Comparison of ENCODE assay signal across 8 cellular contexts in the genomic region with DNA sequence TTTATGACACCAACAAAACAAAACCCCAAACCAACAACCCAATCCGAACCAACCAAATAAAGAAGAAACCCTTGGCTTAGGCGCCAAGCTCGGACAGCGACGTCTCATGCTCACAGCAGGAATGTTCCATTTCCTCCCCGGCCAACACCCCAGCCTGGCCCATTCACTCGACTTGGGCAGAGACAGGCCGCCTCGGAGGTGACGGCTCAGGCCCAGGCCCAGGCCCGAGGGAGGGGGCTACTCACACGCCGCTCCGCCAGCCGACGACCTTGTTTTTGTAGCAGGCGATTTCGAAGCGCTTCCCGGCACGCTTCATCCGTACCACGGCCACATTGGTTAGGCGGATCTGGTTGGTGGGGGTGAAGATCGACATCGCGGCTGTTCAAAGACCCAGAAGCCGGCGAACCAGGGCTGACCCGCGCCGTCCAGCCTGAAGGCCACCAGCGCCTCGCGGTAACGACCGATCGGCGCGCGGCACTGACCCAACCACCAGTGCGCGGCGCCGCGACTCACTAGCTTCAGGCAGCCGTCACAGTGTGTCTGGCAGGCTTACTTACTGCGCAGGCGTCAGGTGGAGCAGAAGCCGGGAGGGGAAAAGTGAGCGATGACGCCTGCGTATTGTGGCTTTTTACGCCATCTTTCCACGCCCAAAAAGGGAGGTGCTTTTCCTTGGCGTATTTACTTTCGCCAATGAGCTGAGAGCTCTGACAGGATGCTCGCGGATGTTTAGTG. TPM values are rescaled to one million over a fixed set of nuclear protein-coding genes. Genes with fewer than 3 reads are reported as not detected.
DNase-seq lines count a peak whose midpoint lies in the region; ATAC-seq and TF ChIP-seq lines count a peak whose summit lies in the region.
"Not testable (repeated sequence)": the region's sequence is repeated elsewhere in the genome, so short reads cannot be mapped to it uniquely, and the experiment has no call there.

TSS of gene SBDS (minus strand) at position 542 of the 732 bp plus-strand sequence. CDS start at position 373, 169 bp downstream.

- ATAC-seq in HG02678 (IDR thresholded peaks at IDR 0.05; ENCODE audit: unreplicated experiment): peak; percentile 63
- ATAC-seq in activated naive CD8-positive, alpha-beta T cell treated with anti-CD3 and anti-CD28 coated beads, Interleukin-2, amount 10 ng/mL, durations not matched to agents 7 days and 5 days (ENCODE audit: low read depth): peak; percentile 67

- H3K27ac Mint-ChIP-seq in activated naive CD8-positive, alpha-beta T cell treated with anti-CD3 and anti-CD28 coated beads, Interleukin-2, amount 10 ng/mL, durations not matched to agents 7 days and 5 days: peak within 1 kb of the TSS; percentile 98
- peak within 1 kb of the TSS; percentile 99 for H3K27ac Mint-ChIP-seq in osteocyte (ENCODE audit: unreplicated experiment)

- H3K9ac ChIP-seq in SU-DHL-6 (ENCODE audit: low read length): peak within 1 kb of the TSS; percentile 85

- H3K4me2 ChIP-seq in SU-DHL-6 (ENCODE audit: low read depth, low read length, poor library complexity, severe bottlenecking): peak within 1 kb of the TSS; percentile 69

- DNase-seq in NCI-H128 (lab: John Stamatoyannopoulos, UW; ENCODE audit: unreplicated experiment) (peak; percentile 98), head of caudate nucleus (peak; percentile 87 to 98 (median 95)), osteocyte (ENCODE audit: extremely low spot score, unreplicated experiment) (peak; percentile 97)
- peak; percentile 86 for DNase-seq in activated naive CD8-positive, alpha-beta T cell treated with anti-CD3 and anti-CD28 coated beads, Interleukin-2, amount 10 ng/mL, durations not matched to agents 7 days and 5 days

- under 1% methylated on average over 59 of the region's 59 CpGs for WGBS in thymus

- H2AFZ ChIP-seq in SU-DHL-6 (ENCODE audit: low read depth, low read length, severe bottlenecking): peak within 1 kb of the TSS; percentile 74

- not testable (repeated sequence) for H3K4me1 ChIP-seq in thymus (ENCODE audit: control insufficient read depth, insufficient read depth, low read length)

- H3F3A ChIP-seq in SU-DHL-6 (ENCODE audit: insufficient read depth): not testable (repeated sequence)

- H3K4me1 Mint-ChIP-seq in activated naive CD8-positive, alpha-beta T cell treated with anti-CD3 and anti-CD28 coated beads, Interleukin-2, amount 10 ng/mL, durations not matched to agents 7 days and 5 days: peaks cover 22% of the 10 kb centered on the region
- peaks cover 16% of the 10 kb centered on the region for H3K4me1 Mint-ChIP-seq in osteocyte (ENCODE audit: unreplicated experiment)

- not testable (repeated sequence) for H3K27me3 ChIP-seq in SU-DHL-6 (ENCODE audit: low read length); thymus (ENCODE audit: control insufficient read depth, insufficient read depth)

- not testable (repeated sequence) for H3K27me3 Mint-ChIP-seq in activated naive CD8-positive, alpha-beta T cell treated with anti-CD3 and anti-CD28 coated beads, Interleukin-2, amount 10 ng/mL, durations not matched to agents 7 days and 5 days; osteocyte (ENCODE audit: unreplicated experiment)

- POLR2A ChIA-PET in activated naive CD8-positive, alpha-beta T cell treated with anti-CD3 and anti-CD28 coated beads, Interleukin-2, amount 10 ng/mL, durations not matched to agents 7 days and 5 days (lab: Charles Lee): interaction anchor here (0.5 to 2.9 kb wide), 12 partner anchors 12 to 1014 kb away, joined by 3 to 21 read pairs (median 6); partner anchors contain the start of genes CRCP, GUSB, KCTD7 and RABGEF1

- H3K4me3 Mint-ChIP-seq in activated naive CD8-positive, alpha-beta T cell treated with anti-CD3 and anti-CD28 coated beads, Interleukin-2, amount 10 ng/mL, durations not matched to agents 7 days and 5 days: peak within 1 kb of the TSS; percentile 98
- peak within 1 kb of the TSS; percentile 100 for H3K4me3 Mint-ChIP-seq in osteocyte (ENCODE audit: unreplicated experiment)

- H3K4me3 ChIP-seq in SU-DHL-6 (ENCODE audit: insufficient read depth, low read length, poor library complexity, severe bottlenecking) (peak within 1 kb of the TSS; percentile 78), thymus (ENCODE audit: low read length) (peak within 1 kb of the TSS; percentile 68)

- not testable (repeated sequence) for H3K9me3 ChIP-seq in SU-DHL-6 (ENCODE audit: insufficient read depth, low read length); thymus (ENCODE audit: control insufficient read depth)

- not testable (repeated sequence) for H3K9me2 ChIP-seq in SU-DHL-6 (replicated peaks; ENCODE audit: insufficient read depth, low read length)

- H4K20me1 ChIP-seq in SU-DHL-6 (ENCODE audit: low read depth, low read length): not testable (repeated sequence)

- TF ChIP-seq POLR2A in GM10847 (IDR thresholded peaks at IDR 0.05; ENCODE audit: extremely low read depth, insufficient read length): peak; percentile 78

- H3K36me3 Mint-ChIP-seq in activated naive CD8-positive, alpha-beta T cell treated with anti-CD3 and anti-CD28 coated beads, Interleukin-2, amount 10 ng/mL, durations not matched to agents 7 days and 5 days: peaks cover 13% of the 10 kb centered on the region
- peaks cover 21% of the 10 kb centered on the region for H3K36me3 Mint-ChIP-seq in osteocyte (ENCODE audit: unreplicated experiment)

- H3K36me3 ChIP-seq in SU-DHL-6 (ENCODE audit: low read length): peaks cover 20% of the 10 kb centered on the region
- H3K36me3 ChIP-seq in thymus (ENCODE audit: control insufficient read depth, insufficient read depth): not testable (repeated sequence)

- H3K9me3 Mint-ChIP-seq in activated naive CD8-positive, alpha-beta T cell treated with anti-CD3 and anti-CD28 coated beads, Interleukin-2, amount 10 ng/mL, durations not matched to agents 7 days and 5 days; osteocyte (ENCODE audit: unreplicated experiment): not testable (repeated sequence)

- peaks cover 40% of the 10 kb centered on the region for H3K79me2 ChIP-seq in SU-DHL-6 (ENCODE audit: insufficient read depth, low read length)

- H3K27ac ChIP-seq in SU-DHL-6 (ENCODE audit: low read depth, low read length) (peak within 1 kb of the TSS; percentile 59), thymus (ENCODE audit: low read depth) (peak within 1 kb of the TSS; percentile 98)

- intact Hi-C loops in head of caudate nucleus (cut with DNase I): loop anchor here (10.0 kb wide), 1 partner anchor 70 kb away; the partner anchor contains the start of gene TMEM248

- not testable (repeated sequence) for TF ChIP-seq CTCF in SU-DHL-6 (IDR thresholded peaks at IDR 0.05; ENCODE audit: insufficient read depth, low read length, poor library complexity, severe bottlenecking); osteocyte (IDR thresholded peaks at IDR 0.05)

RNA-seq across cellular contexts. Expression of gene SBDS, which starts in this region (rescaled TPM):
- 10 to 100 TPM; 47.5 to 47.7 TPM for total RNA-seq in activated naive CD8-positive, alpha-beta T cell treated with anti-CD3 and anti-CD28 coated beads, Interleukin-2, amount 10 ng/mL, durations not matched to agents 7 days and 5 days
- 101 and 104 TPM in 2 replicates for total RNA-seq in osteocyte
- polyA plus RNA-seq in thymus: 121 TPM

Comparison
In these comparisons a context has a peak if more than half of its experiments do, and no peak if none do; other contexts are left out.
1. Peak in every context shown above with its lines: DNase-seq, ATAC-seq, H3K4me3 ChIP-seq and H3K27ac ChIP-seq.